Comparison of ENCODE assay signal across 1 cellular context in genomic region chr12:19507823-19508222, GRCh38.
TF ChIP-seq lines count a peak whose summit lies in the region.

No MANE protein-coding gene starts in this region.

TF ChIP-seq in H1, 55 proteins besides CTCF, POLR2A, EP300 and RAD21 (continued from another document):
- TF ChIP-seq HDAC2 (IDR thresholded peaks at IDR 0.05; ENCODE audit: borderline replicate concordance in 1 of 2, low read depth in 2 of 2, low read length in 2 of 2) (no peak), RBBP5 (IDR thresholded peaks at IDR 0.05; ENCODE audit: borderline replicate concordance, low read depth, low read length) (no peak), FOSL1 (IDR thresholded peaks at IDR 0.05; ENCODE audit: insufficient read depth, low read depth, low read length) (no peak), SRF (IDR thresholded peaks at IDR 0.05; ENCODE audit: low read depth, low read length) (no peak), SIX5 (IDR thresholded peaks at IDR 0.05; ENCODE audit: low read depth, low read length) (no peak), TCF12 (IDR thresholded peaks at IDR 0.05; ENCODE audit: low read depth, low read length) (no peak), CBX8 (IDR thresholded peaks at IDR 0.05; ENCODE audit: borderline replicate concordance, low read depth, low read length) (no peak), GABPA (IDR thresholded peaks at IDR 0.05; ENCODE audit: borderline replicate concordance, insufficient read depth, low read length) (no peak), TEAD4 (IDR thresholded peaks at IDR 0.05; ENCODE audit: low read depth, low read length) (no peak), TAF7 (optimal IDR thresholded peaks at IDR 0.05; ENCODE audit: borderline replicate concordance, low read depth, low read length) (no peak), CHD7 (IDR thresholded peaks at IDR 0.05; ENCODE audit: insufficient replicate concordance, low read length) (no peak), SIRT6 (IDR thresholded peaks at IDR 0.05; ENCODE audit: low read length) (no peak)
TF ChIP-seq in H1: peak in this region for 0.
